ENCODE assay signal across 18 cellular contexts in the genomic region with DNA sequence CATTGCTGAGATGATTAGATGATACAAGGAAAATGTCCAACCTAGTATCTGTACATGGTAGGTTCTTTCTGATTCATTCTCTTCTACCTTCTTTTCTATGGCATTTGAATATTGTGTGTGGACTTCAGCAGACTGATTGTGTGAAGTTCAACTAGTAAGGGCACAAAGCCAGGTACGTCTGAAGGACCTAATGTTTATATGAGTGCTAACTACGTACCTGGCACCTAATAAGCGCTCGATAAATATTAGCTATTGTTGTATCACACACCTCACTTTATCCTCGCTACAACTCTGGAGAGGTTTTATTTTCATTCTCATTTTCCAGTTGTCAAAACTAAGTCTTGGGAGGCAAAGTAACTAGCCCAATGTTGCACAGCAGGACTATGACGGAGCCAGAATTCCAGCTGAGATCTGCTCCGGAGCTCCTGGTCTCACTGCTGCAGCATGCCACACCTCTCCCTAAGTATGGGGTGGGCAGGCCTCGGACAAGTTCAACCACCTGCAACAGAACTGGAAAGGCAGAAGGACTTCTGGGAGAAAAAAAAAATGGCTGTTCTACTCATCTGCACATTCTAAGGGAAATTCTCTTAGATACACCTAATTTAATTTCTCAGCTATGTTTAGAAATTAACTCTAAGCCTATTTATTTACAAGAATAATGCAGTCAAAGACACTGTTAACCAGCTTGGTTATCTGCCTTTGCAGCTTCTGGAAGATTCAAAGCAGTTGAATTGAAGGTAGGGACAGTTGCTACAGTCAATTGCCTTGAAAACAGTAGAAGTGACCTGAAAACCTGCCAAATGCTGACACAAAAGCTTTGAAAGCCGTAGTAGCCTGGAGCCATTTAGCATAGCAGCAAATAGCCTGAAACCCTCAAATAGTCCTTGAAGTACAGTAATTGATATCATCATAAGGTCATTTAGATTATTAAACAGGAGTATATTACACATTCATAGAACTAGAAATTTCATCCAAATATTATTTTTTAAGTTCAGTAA.
DNase-seq lines count a peak whose midpoint lies in the region; ATAC-seq, FAIRE-seq and TF ChIP-seq lines count a peak whose summit lies in the region.
"Had no signal": no experiment of that assay in that cellular context is flagged by ENCODE, and none has a peak within 500 bp of the region (broad histone marks: within the 10 kb centered on the region; RNA-seq: fewer than 3 reads in every experiment).

No MANE protein-coding gene starts in this region.

- H3K9me3 ChIP-seq in astrocyte (ENCODE audit: insufficient read depth, low read depth, low read length) (no peaks in the 10 kb centered on the region), mesenchymal stem cell (ENCODE audit: control insufficient read depth, low read length) (no peaks in the 10 kb centered on the region)
- H3K9me3 ChIP-seq: BLaER1 treated with 17β-estradiol and CSF1 and Interleukin-3, amounts not matched to agents 10 nM and 100 nM had no signal

- H3K27me3 ChIP-seq in astrocyte (ENCODE audit: insufficient read depth, low read length): no peaks in the 10 kb centered on the region
- no peaks in the 10 kb centered on the region for H3K27me3 ChIP-seq in mesenchymal stem cell (ENCODE audit: control insufficient read depth in 1 of 2, insufficient read depth in 1 of 2, low read length in 2 of 2)
- H3K27me3 ChIP-seq: BLaER1 treated with 17β-estradiol and CSF1 and Interleukin-3, amounts not matched to agents 10 nM and 100 nM had no signal

- DNase-seq in G401 (ENCODE audit: low spot score) (peak; percentile 19), NCI-H1417 (lab: John Stamatoyannopoulos, UW) (peak in 2 of 3 experiments; percentile 29 to 82), astrocyte (ENCODE audit: low read depth) (no peak), mesenchymal stem cell (no peak), Right ventricle myocardium inferior (ENCODE audit: missing footprints) (no peak), NCI-H2227 treated with DMSO at 0.1 percent for 48 hours (lab: John Stamatoyannopoulos, UW) (no peak), hypothalamus (lab: John Stamatoyannopoulos, UW) (no peak)
- DNase-seq: activated CD4-positive, alpha-beta memory T cell treated with anti-CD3 and anti-CD28 coated beads for 36 hours; activated naive CD8-positive, alpha-beta T cell treated with anti-CD3 and anti-CD28 coated beads, Interleukin-2, amount 50 U/mL, for 24 hours; activated T-cell treated with anti-CD3 and anti-CD28 coated beads, Interleukin-2, amount 50 U/mL, for 72 hours; HCEC 1CT; NCI-H187 had no signal

- no peaks in the 10 kb centered on the region for H3K27me3 Mint-ChIP-seq in astrocyte (ENCODE audit: low read depth, unreplicated experiment)
- H3K27me3 Mint-ChIP-seq: activated naive CD8-positive, alpha-beta T cell treated with anti-CD3 and anti-CD28 coated beads, Interleukin-2, amount 50 U/mL, for 24 hours; progenitor cell of endocrine pancreas had no signal

- H3K27ac Mint-ChIP-seq in astrocyte (ENCODE audit: unreplicated experiment): peak overlapping the region; percentile 13
- H3K27ac Mint-ChIP-seq: activated CD4-positive, alpha-beta memory T cell treated with anti-CD3 and anti-CD28 coated beads for 36 hours; activated naive CD8-positive, alpha-beta T cell treated with anti-CD3 and anti-CD28 coated beads, Interleukin-2, amount 50 U/mL, for 24 hours; activated T-cell treated with anti-CD3 and anti-CD28 coated beads, Interleukin-2, amount 50 U/mL, for 72 hours; progenitor cell of endocrine pancreas had no signal

- no peak overlapping the region for H2BK120ac ChIP-seq in mesenchymal stem cell (ENCODE audit: low read depth, low read length)

- H3K4me1 ChIP-seq in astrocyte (ENCODE audit: insufficient read depth, low read length) (peaks cover 48% of the 10 kb centered on the region), mesenchymal stem cell (ENCODE audit: control insufficient read depth, insufficient read depth, low read depth, low read length) (peaks cover 7% of the 10 kb centered on the region)

- H4K91ac ChIP-seq in mesenchymal stem cell (ENCODE audit: low read length): no peak overlapping the region

- no peaks in the 10 kb centered on the region for H3K9me3 Mint-ChIP-seq in astrocyte (ENCODE audit: unreplicated experiment)
- H3K9me3 Mint-ChIP-seq: activated CD4-positive, alpha-beta memory T cell treated with anti-CD3 and anti-CD28 coated beads for 36 hours; activated naive CD8-positive, alpha-beta T cell treated with anti-CD3 and anti-CD28 coated beads, Interleukin-2, amount 50 U/mL, for 24 hours; activated T-cell treated with anti-CD3 and anti-CD28 coated beads, Interleukin-2, amount 50 U/mL, for 72 hours had no signal

- H2BK5ac ChIP-seq in mesenchymal stem cell (ENCODE audit: low read depth, low read length, poor library complexity, severe bottlenecking): no peak overlapping the region

- peaks cover 4% of the 10 kb centered on the region for H3K79me1 ChIP-seq in mesenchymal stem cell (replicated peaks; ENCODE audit: low read length, poor library complexity, severe bottlenecking)

- peak overlapping the region; percentile 62 for H2AK5ac ChIP-seq in mesenchymal stem cell (ENCODE audit: low read length, severe bottlenecking)

- no peak overlapping the region for H3K18ac ChIP-seq in mesenchymal stem cell (ENCODE audit: low read depth in 1 of 2, low read length in 2 of 2)

- in situ Hi-C loops in G401 (cut with HindIII; ENCODE audit: low sequenced_read_pairs): no loop called here

- H3K36me3 ChIP-seq in astrocyte (ENCODE audit: insufficient read depth, low read length) (no peaks in the 10 kb centered on the region), mesenchymal stem cell (ENCODE audit: control insufficient read depth in 1 of 2, insufficient read depth in 2 of 2, low read depth in 1 of 2, low read length in 2 of 2) (no peaks in the 10 kb centered on the region)
- H3K36me3 ChIP-seq: BLaER1 treated with 17β-estradiol and CSF1 and Interleukin-3, amounts not matched to agents 10 nM and 100 nM had no signal

- H2BK12ac ChIP-seq in mesenchymal stem cell (ENCODE audit: low read length in 2 of 2): no peak overlapping the region

- no peak overlapping the region for H3K4me3 Mint-ChIP-seq in astrocyte (ENCODE audit: unreplicated experiment)
- H3K4me3 Mint-ChIP-seq: activated CD4-positive, alpha-beta memory T cell treated with anti-CD3 and anti-CD28 coated beads for 36 hours; activated naive CD8-positive, alpha-beta T cell treated with anti-CD3 and anti-CD28 coated beads, Interleukin-2, amount 50 U/mL, for 24 hours; activated T-cell treated with anti-CD3 and anti-CD28 coated beads, Interleukin-2, amount 50 U/mL, for 72 hours had no signal

- peak overlapping the region; percentile 72 for H3K9ac ChIP-seq in astrocyte (ENCODE audit: low read length)
- no peak overlapping the region for H3K9ac ChIP-seq in mesenchymal stem cell (ENCODE audit: low read length)
- H3K9ac ChIP-seq: BLaER1 treated with 17β-estradiol and CSF1 and Interleukin-3, amounts not matched to agents 10 nM and 100 nM; KMS-11 had no signal

- H3K4me3 ChIP-seq in astrocyte (ENCODE audit: insufficient read depth, low read depth, low read length): no peak overlapping the region
- no peak overlapping the region for H3K4me3 ChIP-seq in mesenchymal stem cell (ENCODE audit: insufficient read depth in 1 of 2, low read depth in 1 of 2, low read length in 2 of 2)
- H3K4me3 ChIP-seq: BLaER1 treated with 17β-estradiol and CSF1 and Interleukin-3, amounts not matched to agents 10 nM and 100 nM had no signal

- ATAC-seq in Right ventricle myocardium inferior (no peak), HG03039 (IDR thresholded peaks at IDR 0.05; ENCODE audit: unreplicated experiment) (no peak)
- ATAC-seq: activated naive CD8-positive, alpha-beta T cell treated with anti-CD3 and anti-CD28 coated beads, Interleukin-2, amount 50 U/mL, for 24 hours; activated T-cell treated with anti-CD3 and anti-CD28 coated beads, Interleukin-2, amount 50 U/mL, for 72 hours had no signal

- no peak overlapping the region for H3K14ac ChIP-seq in mesenchymal stem cell (ENCODE audit: low read length in 2 of 2)

- H3K4me2 ChIP-seq in astrocyte (ENCODE audit: low read length) (no peak overlapping the region), mesenchymal stem cell (ENCODE audit: low read length, poor library complexity, severe bottlenecking) (no peak overlapping the region)
- H3K4me2 ChIP-seq: BLaER1 treated with 17β-estradiol and CSF1 and Interleukin-3, amounts not matched to agents 10 nM and 100 nM; KMS-11 had no signal

- intact Hi-C loops in Right ventricle myocardium inferior (cut with DNase I): no loop called here

- H4K8ac ChIP-seq in mesenchymal stem cell (ENCODE audit: low read length): no peak overlapping the region

- H3K4me1 Mint-ChIP-seq in astrocyte (ENCODE audit: low read depth, unreplicated experiment): peaks cover 42% of the 10 kb centered on the region
- H3K4me1 Mint-ChIP-seq: activated naive CD8-positive, alpha-beta T cell treated with anti-CD3 and anti-CD28 coated beads, Interleukin-2, amount 50 U/mL, for 24 hours had no signal

- no peak for FAIRE-seq in astrocyte (lab: Jason Lieb, UNC)
- FAIRE-seq: colon, GM12891 had no signal

- H3K4ac ChIP-seq in mesenchymal stem cell (ENCODE audit: low read depth in 1 of 2, low read length in 2 of 2): no peak overlapping the region

- H3K23ac ChIP-seq in mesenchymal stem cell (ENCODE audit: low read length in 2 of 2): no peak overlapping the region

- no peak overlapping the region for H2BK15ac ChIP-seq in mesenchymal stem cell (ENCODE audit: low read depth, poor library complexity, severe bottlenecking)

- WGBS in mesenchymal stem cell: 98% methylated on average over 7 of the region's 9 CpGs

- TF ChIP-seq CTCF in astrocyte (IDR thresholded peaks at IDR 0.05; ENCODE audit: insufficient read depth, low read depth, low read length): no peak

- H3K27ac ChIP-seq in astrocyte (ENCODE audit: low read depth, low read length): peak overlapping the region; percentile 98
- peak overlapping the region; percentile 62 for H3K27ac ChIP-seq in mesenchymal stem cell (ENCODE audit: low read length, poor library complexity, severe bottlenecking)
- H3K27ac ChIP-seq: BLaER1 treated with 17β-estradiol and CSF1 and Interleukin-3, amounts not matched to agents 10 nM and 100 nM; KMS-11 had no signal

- H3K36me3 Mint-ChIP-seq in astrocyte (ENCODE audit: low read depth, unreplicated experiment): no peaks in the 10 kb centered on the region
- H3K36me3 Mint-ChIP-seq: activated CD4-positive, alpha-beta memory T cell treated with anti-CD3 and anti-CD28 coated beads for 36 hours had no signal

- H2AFZ ChIP-seq in astrocyte (ENCODE audit: low read depth, low read length) (no peak overlapping the region), mesenchymal stem cell (ENCODE audit: low read depth, low read length) (no peak overlapping the region)

- H3K79me2 ChIP-seq in astrocyte (ENCODE audit: insufficient read depth, low read length): peaks cover 2% of the 10 kb centered on the region

- no peaks in the 10 kb centered on the region for H4K20me1 ChIP-seq in astrocyte (ENCODE audit: insufficient read depth, low read length)
- H4K20me1 ChIP-seq: BLaER1 treated with 17β-estradiol and CSF1 and Interleukin-3, amounts not matched to agents 10 nM and 100 nM had no signal

Comparison
In these comparisons a context has a peak if more than half of its experiments do, and no peak if none do; other contexts are left out.
1. DNase-seq: peak in G401 (single experiment) and NCI-H1417 (2 of 3); none in astrocyte (single experiment), mesenchymal stem cell (single experiment), Right ventricle myocardium inferior (single experiment), NCI-H2227 treated with DMSO at 0.1 percent for 48 hours (single experiment) and hypothalamus (0 of 51).